In the genomic region with DNA sequence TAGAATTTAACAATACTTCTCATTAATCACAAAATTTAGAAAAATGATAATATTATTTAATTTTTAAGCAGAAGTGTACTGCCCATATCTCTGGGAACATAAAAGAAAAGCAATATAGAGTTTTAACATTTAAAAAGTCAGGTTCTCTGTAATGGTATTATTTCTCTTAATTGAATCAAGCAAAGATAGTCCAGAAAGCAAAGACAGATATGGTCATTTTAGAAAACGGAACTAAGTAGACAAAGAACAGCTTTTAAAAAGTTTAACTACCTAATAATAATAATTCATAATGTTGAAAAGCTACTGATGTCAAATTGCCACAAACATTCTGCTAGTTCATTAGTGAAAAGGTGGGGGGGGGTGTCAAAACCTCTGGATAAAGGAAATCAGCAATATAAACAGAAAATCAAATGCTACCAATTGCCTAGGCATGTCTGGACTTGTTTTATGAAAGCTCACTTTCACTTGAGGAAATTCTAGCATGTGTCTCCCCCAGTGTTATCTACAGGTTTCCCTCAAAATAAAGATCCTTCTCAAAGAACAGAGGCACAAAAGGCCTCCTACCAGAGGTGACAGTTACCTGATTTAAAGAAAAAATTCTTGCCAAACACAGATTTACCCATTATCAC, we compare ENCODE assay signal across 8 cellular contexts. TPM values are rescaled to one million over a fixed set of nuclear protein-coding genes. Genes with fewer than 3 reads are reported as not detected.
DNase-seq lines count a peak whose midpoint lies in the region; ATAC-seq and TF ChIP-seq lines count a peak whose summit lies in the region.

No MANE protein-coding gene starts in this region.

- peak overlapping the region; percentile 93 for H3K4me3 ChIP-seq in Karpas-422 (ENCODE audit: low read length)

- H3K9me3 ChIP-seq in Karpas-422 (ENCODE audit: low read length): no peaks in the 10 kb centered on the region

- H4K20me1 ChIP-seq in Karpas-422 (ENCODE audit: insufficient read depth, low read depth, low read length): no peaks in the 10 kb centered on the region

- H3K36me3 Mint-ChIP-seq in activated naive CD8-positive, alpha-beta T cell treated with anti-CD3 and anti-CD28 coated beads, Interleukin-2, amount 10 ng/mL, durations not matched to agents 7 days and 5 days: peaks cover 21% of the 10 kb centered on the region
- peaks cover 20% of the 10 kb centered on the region for H3K36me3 Mint-ChIP-seq in mesothelial cell of epicardium
- peaks cover 45% of the 10 kb centered on the region for H3K36me3 Mint-ChIP-seq in stimulated activated effector memory CD8-positive, alpha-beta T cell treated with anti-CD3 and anti-CD28 coated beads, Interleukin-12 subunit alpha, Interleukin-12 subunit beta, amount 100 ng/mL, for 72 hours

- H3K27me3 ChIP-seq in Karpas-422 (ENCODE audit: low read length): no peaks in the 10 kb centered on the region

- H3K27ac Mint-ChIP-seq in activated naive CD8-positive, alpha-beta T cell treated with anti-CD3 and anti-CD28 coated beads, Interleukin-2, amount 10 ng/mL, durations not matched to agents 7 days and 5 days: peak overlapping the region; percentile 35
- peak overlapping the region; percentile 89 for H3K27ac Mint-ChIP-seq in mesothelial cell of epicardium
- H3K27ac Mint-ChIP-seq in stimulated activated effector memory CD8-positive, alpha-beta T cell treated with anti-CD3 and anti-CD28 coated beads, Interleukin-12 subunit alpha, Interleukin-12 subunit beta, amount 100 ng/mL, for 72 hours: no peak overlapping the region

- no peak overlapping the region for H3K27ac ChIP-seq in Karpas-422 (ENCODE audit: low read length)

- peak overlapping the region; percentile 72 for H3K4me3 Mint-ChIP-seq in activated naive CD8-positive, alpha-beta T cell treated with anti-CD3 and anti-CD28 coated beads, Interleukin-2, amount 10 ng/mL, durations not matched to agents 7 days and 5 days
- H3K4me3 Mint-ChIP-seq in mesothelial cell of epicardium: peak overlapping the region; percentile 39
- no peak overlapping the region for H3K4me3 Mint-ChIP-seq in stimulated activated effector memory CD8-positive, alpha-beta T cell treated with anti-CD3 and anti-CD28 coated beads, Interleukin-12 subunit alpha, Interleukin-12 subunit beta, amount 100 ng/mL, for 72 hours

- DNase-seq in COR-L47 (lab: John Stamatoyannopoulos, UW) (peak; percentile 41), Karpas-422 (no peak), mesothelial cell of epicardium (ENCODE audit: low spot score in 2 of 2, unreplicated experiment in 2 of 2) (no peak), NCI-H524 treated with DMSO at 0.1 percent for 48 hours (lab: John Stamatoyannopoulos, UW) (no peak), D341Med (ENCODE audit: low spot score) (no peak), NCI-H1436 (lab: John Stamatoyannopoulos, UW) (no peak)
- no peak for DNase-seq in activated naive CD8-positive, alpha-beta T cell treated with anti-CD3 and anti-CD28 coated beads, Interleukin-2, amount 10 ng/mL, durations not matched to agents 7 days and 5 days
- no peak for DNase-seq in stimulated activated effector memory CD8-positive, alpha-beta T cell treated with anti-CD3 and anti-CD28 coated beads, Interleukin-12 subunit alpha, Interleukin-12 subunit beta, amount 100 ng/mL, for 72 hours (ENCODE audit: low spot score in 2 of 2)

- no peaks in the 10 kb centered on the region for H3K27me3 Mint-ChIP-seq in activated naive CD8-positive, alpha-beta T cell treated with anti-CD3 and anti-CD28 coated beads, Interleukin-2, amount 10 ng/mL, durations not matched to agents 7 days and 5 days
- no peaks in the 10 kb centered on the region for H3K27me3 Mint-ChIP-seq in mesothelial cell of epicardium (ENCODE audit: low read depth)

- H3K4me2 ChIP-seq in Karpas-422 (ENCODE audit: low read depth, low read length, poor library complexity, severe bottlenecking): peak overlapping the region; percentile 90

- H2AFZ ChIP-seq in Karpas-422 (ENCODE audit: low read length): no peak overlapping the region

- H3K4me1 ChIP-seq in Karpas-422 (ENCODE audit: low read length): peaks cover 31% of the 10 kb centered on the region

- H3K9ac ChIP-seq in Karpas-422 (ENCODE audit: low read length): peak overlapping the region; percentile 90

- H3K36me3 ChIP-seq in Karpas-422 (ENCODE audit: insufficient read depth, low read length): no peaks in the 10 kb centered on the region

- H3K4me1 Mint-ChIP-seq in activated naive CD8-positive, alpha-beta T cell treated with anti-CD3 and anti-CD28 coated beads, Interleukin-2, amount 10 ng/mL, durations not matched to agents 7 days and 5 days: peaks cover 23% of the 10 kb centered on the region
- peaks cover 27% of the 10 kb centered on the region for H3K4me1 Mint-ChIP-seq in mesothelial cell of epicardium
- H3K4me1 Mint-ChIP-seq in stimulated activated effector memory CD8-positive, alpha-beta T cell treated with anti-CD3 and anti-CD28 coated beads, Interleukin-12 subunit alpha, Interleukin-12 subunit beta, amount 100 ng/mL, for 72 hours: peaks cover 18% of the 10 kb centered on the region

- POLR2A ChIA-PET in activated naive CD8-positive, alpha-beta T cell treated with anti-CD3 and anti-CD28 coated beads, Interleukin-2, amount 10 ng/mL, durations not matched to agents 7 days and 5 days (lab: Charles Lee): interaction anchor here (2.6 kb wide), 1 partner anchor 79 kb away, joined by 15 read pairs; the partner anchor contains the start of gene PIK3CA

- no peaks in the 10 kb centered on the region for H3K9me3 Mint-ChIP-seq in activated naive CD8-positive, alpha-beta T cell treated with anti-CD3 and anti-CD28 coated beads, Interleukin-2, amount 10 ng/mL, durations not matched to agents 7 days and 5 days
- no peaks in the 10 kb centered on the region for H3K9me3 Mint-ChIP-seq in mesothelial cell of epicardium
- no peaks in the 10 kb centered on the region for H3K9me3 Mint-ChIP-seq in stimulated activated effector memory CD8-positive, alpha-beta T cell treated with anti-CD3 and anti-CD28 coated beads, Interleukin-12 subunit alpha, Interleukin-12 subunit beta, amount 100 ng/mL, for 72 hours

- H3K79me2 ChIP-seq in Karpas-422 (ENCODE audit: low read length): peaks cover 7% of the 10 kb centered on the region; the same call in 1 of the 2 replicates

- no peak for TF ChIP-seq CTCF in mesothelial cell of epicardium (IDR thresholded peaks at IDR 0.05; ENCODE audit: unreplicated experiment)

- ATAC-seq in activated naive CD8-positive, alpha-beta T cell treated with anti-CD3 and anti-CD28 coated beads, Interleukin-2, amount 10 ng/mL, durations not matched to agents 7 days and 5 days (ENCODE audit: low read depth): no peak
- ATAC-seq in stimulated activated effector memory CD8-positive, alpha-beta T cell treated with anti-CD3 and anti-CD28 coated beads, Interleukin-12 subunit alpha, Interleukin-12 subunit beta, amount 100 ng/mL, for 72 hours: no peak

- H3K9me2 ChIP-seq in Karpas-422 (replicated peaks; ENCODE audit: insufficient read depth, low read length): no peaks in the 10 kb centered on the region

RNA-seq across cellular contexts. Expression of gene ZMAT3, which starts 1.7 kb away (rescaled TPM):
- total RNA-seq in Karpas-422 (2014; rRNA removed; shearing (Covaris generic); ENCODE audit: low replicate concordance): 4.1 and 11.9 TPM in 2 replicates
- 10 to 100 TPM; 21.1 to 21.9 TPM for total RNA-seq in activated naive CD8-positive, alpha-beta T cell treated with anti-CD3 and anti-CD28 coated beads, Interleukin-2, amount 10 ng/mL, durations not matched to agents 7 days and 5 days
- 47.4 to 51.1 TPM (median 48.0 TPM) in 3 replicates for total RNA-seq in mesothelial cell of epicardium
